Comparison of ENCODE assay signal across 17 cellular contexts in genomic region chrX:15128838-15129237, GRCh38.
"Had no signal": no experiment of that assay in that cellular context is flagged by ENCODE, and none has a peak within 500 bp of the region (broad histone marks: within the 10 kb centered on the region; RNA-seq: fewer than 3 reads in every experiment).

No MANE protein-coding gene starts in this region.

- H3K4me1 ChIP-seq: neural progenitor cell, upper lobe of left lung, uterus had no signal

- H3K4me3 ChIP-seq: neural progenitor cell, ovary, smooth muscle cell, upper lobe of left lung, uterus had no signal

- H3K27ac ChIP-seq: neural progenitor cell, ovary, upper lobe of left lung, uterus had no signal

- H3K4me2 ChIP-seq: neural progenitor cell, smooth muscle cell had no signal

- H3K9me3 ChIP-seq: upper lobe of left lung, uterus had no signal

- H3K36me3 ChIP-seq: neural progenitor cell, ovary, upper lobe of left lung, uterus had no signal

- ATAC-seq: effector memory CD8-positive, alpha-beta T cell; left lobe of liver; natural killer cell treated with Interleukin-12 subunit alpha and Interleukin-12 subunit beta and Interleukin-15 and Interleukin-18, amount 100 ng/mL, for 72 hours; right cardiac atrium had no signal

- DNase-seq: effector memory CD8-positive, alpha-beta T cell; erythroblast; foreskin melanocyte; head of caudate nucleus; hippocampal formation; kidney glomerular epithelial cell; nucleus accumbens; ovary; right cardiac atrium; stimulated activated CD4-positive, alpha-beta T cell treated with anti-CD3 and anti-CD28 coated beads, Interleukin-2, amount 100 ng/mL, for 48 hours; stimulated activated naive CD4-positive, alpha-beta T cell treated with Interleukin-2 at 50 U/mL for 16 hours; upper lobe of left lung; uterus had no signal

- H3K27me3 ChIP-seq: neural progenitor cell, ovary, upper lobe of left lung, uterus had no signal
